ENCODE assay signal across 1 cellular context in the genomic region with DNA sequence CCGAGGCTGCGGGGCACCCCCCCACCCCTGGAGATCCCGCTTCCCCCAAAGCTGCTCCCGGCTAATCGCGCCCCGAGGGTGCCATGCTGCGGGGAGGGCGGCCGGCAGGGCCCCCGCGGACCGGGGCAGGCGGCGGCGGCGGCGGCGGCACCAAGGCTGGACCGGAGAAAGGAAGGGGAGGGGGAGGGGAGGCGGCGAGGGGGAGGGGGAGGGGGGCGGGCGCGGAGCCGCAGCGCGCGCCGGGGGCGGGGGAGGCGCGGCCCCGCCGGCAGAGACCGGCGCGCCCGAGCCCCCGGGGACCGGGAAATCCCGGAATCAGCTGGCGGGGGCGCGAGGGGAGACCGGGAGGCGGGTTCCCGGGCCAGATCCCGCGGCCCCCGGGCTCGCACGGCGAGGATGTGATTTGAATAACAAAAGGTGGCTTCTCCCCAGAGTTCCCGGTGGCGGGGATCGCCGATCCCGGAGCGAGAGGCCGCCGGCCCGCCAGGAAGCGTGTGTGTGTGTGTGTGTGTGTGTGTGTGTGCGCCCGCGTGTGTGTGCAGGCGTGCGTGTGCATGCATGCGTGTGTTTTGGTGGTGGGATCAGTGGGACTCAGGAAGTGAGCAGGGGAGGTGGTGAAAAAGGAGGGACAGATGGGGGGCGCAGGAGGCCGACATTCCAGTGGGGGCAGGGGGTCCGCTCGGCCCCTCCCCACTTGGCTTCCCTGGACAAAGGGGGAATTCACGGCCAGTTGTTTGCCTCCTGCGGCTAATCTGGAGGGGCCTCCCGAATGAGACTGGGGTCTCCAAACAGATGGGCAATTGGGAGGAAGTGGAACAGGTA.
A peak's percentile ranks its signal among the peaks of the same experiment; 100 is the strongest.
TF ChIP-seq lines count a peak whose summit lies in the region.

No MANE protein-coding gene starts in this region.

TF ChIP-seq in HepG2, 621 proteins besides CTCF, POLR2A, EP300 and RAD21 (continued from another document and continues in another):
- TF ChIP-seq SETDB1 (CRISPR knock-in tag; IDR thresholded peaks at IDR 0.05; ENCODE audit: borderline replicate concordance) (no peak), ZBTB2 (CRISPR knock-in tag; IDR thresholded peaks at IDR 0.05; ENCODE audit: low read depth) (peak; percentile 55), BORCS8-MEF2B (CRISPR knock-in tag; IDR thresholded peaks at IDR 0.05) (0 out of 2 replicates have a peak, but pooled peaks have one; percentile 37), CENPX (CRISPR knock-in tag; IDR thresholded peaks at IDR 0.05) (no peak), ZFAT (CRISPR knock-in tag; conservative IDR thresholded peaks at IDR 0.05) (no peak), ARNT (IDR thresholded peaks at IDR 0.05) (no peak), ZNF207 (IDR thresholded peaks at IDR 0.05; ENCODE audit: borderline replicate concordance) (no peak), CREB3 (CRISPR knock-in tag; IDR thresholded peaks at IDR 0.05) (no peak), ZNF629 (CRISPR knock-in tag; conservative IDR thresholded peaks at IDR 0.05) (no peak), MYC (CRISPR knock-in tag; IDR thresholded peaks at IDR 0.05; ENCODE audit: borderline replicate concordance) (peak; percentile 46; the same call in 1 of the 2 replicates), ZBTB3 (CRISPR knock-in tag; IDR thresholded peaks at IDR 0.05; ENCODE audit: borderline replicate concordance, low read depth) (no peak), CCDC6 (CRISPR knock-in tag; IDR thresholded peaks at IDR 0.05) (no peak), HOXA7 (CRISPR knock-in tag; IDR thresholded peaks at IDR 0.05) (no peak), BRCA1 (CRISPR knock-in tag; IDR thresholded peaks at IDR 0.05) (no peak), ZNF687 (CRISPR knock-in tag; IDR thresholded peaks at IDR 0.05) (peak; percentile 53), GTF3A (CRISPR knock-in tag; conservative IDR thresholded peaks at IDR 0.05) (no peak), ZFX (CRISPR knock-in tag; IDR thresholded peaks at IDR 0.05; ENCODE audit: low read depth) (peak; percentile 50), PAXIP1 (CRISPR knock-in tag; conservative IDR thresholded peaks at IDR 0.05) (no peak), MAFG (CRISPR knock-in tag; IDR thresholded peaks at IDR 0.05) (no peak), KLF6 (CRISPR knock-in tag; IDR thresholded peaks at IDR 0.05) (no peak), AFF4 (CRISPR knock-in tag; IDR thresholded peaks at IDR 0.05) (no peak), ZNF382 (CRISPR knock-in tag; IDR thresholded peaks at IDR 0.05; ENCODE audit: borderline replicate concordance) (no peak), IRF2 (CRISPR knock-in tag; IDR thresholded peaks at IDR 0.05) (no peak)
- TF ChIP-seq, protein P1, sequence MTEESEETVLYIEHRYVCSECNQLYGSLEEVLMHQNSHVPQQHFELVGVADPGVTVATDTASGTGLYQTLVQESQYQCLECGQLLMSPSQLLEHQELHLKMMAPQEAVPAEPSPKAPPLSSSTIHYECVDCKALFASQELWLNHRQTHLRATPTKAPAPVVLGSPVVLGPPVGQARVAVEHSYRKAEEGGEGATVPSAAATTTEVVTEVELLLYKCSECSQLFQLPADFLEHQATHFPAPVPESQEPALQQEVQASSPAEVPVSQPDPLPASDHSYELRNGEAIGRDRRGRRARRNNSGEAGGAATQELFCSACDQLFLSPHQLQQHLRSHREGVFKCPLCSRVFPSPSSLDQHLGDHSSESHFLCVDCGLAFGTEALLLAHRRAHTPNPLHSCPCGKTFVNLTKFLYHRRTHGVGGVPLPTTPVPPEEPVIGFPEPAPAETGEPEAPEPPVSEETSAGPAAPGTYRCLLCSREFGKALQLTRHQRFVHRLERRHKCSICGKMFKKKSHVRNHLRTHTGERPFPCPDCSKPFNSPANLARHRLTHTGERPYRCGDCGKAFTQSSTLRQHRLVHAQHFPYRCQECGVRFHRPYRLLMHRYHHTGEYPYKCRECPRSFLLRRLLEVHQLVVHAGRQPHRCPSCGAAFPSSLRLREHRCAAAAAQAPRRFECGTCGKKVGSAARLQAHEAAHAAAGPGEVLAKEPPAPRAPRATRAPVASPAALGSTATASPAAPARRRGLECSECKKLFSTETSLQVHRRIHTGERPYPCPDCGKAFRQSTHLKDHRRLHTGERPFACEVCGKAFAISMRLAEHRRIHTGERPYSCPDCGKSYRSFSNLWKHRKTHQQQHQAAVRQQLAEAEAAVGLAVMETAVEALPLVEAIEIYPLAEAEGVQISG (CRISPR knock-in tag; IDR thresholded peaks at IDR 0.05), result no peak
